Comparison of ENCODE assay signal across 26 cellular contexts in genomic region chr21:29501451-29501850, GRCh38.
DNase-seq lines count a peak whose midpoint lies in the region; ATAC-seq and TF ChIP-seq lines count a peak whose summit lies in the region.
"Had no signal": no experiment of that assay in that cellular context is flagged by ENCODE, and none has a peak within 500 bp of the region (broad histone marks: within the 10 kb centered on the region; RNA-seq: fewer than 3 reads in every experiment).

No MANE protein-coding gene starts in this region.

- H3K27ac Mint-ChIP-seq in chondrocyte (ENCODE audit: unreplicated experiment) = peak overlapping the region; percentile 94
- H3K27ac Mint-ChIP-seq: activated naive CD8-positive, alpha-beta T cell treated with anti-CD3 and anti-CD28 coated beads for 36 hours; stimulated activated naive CD8-positive, alpha-beta T cell treated with anti-CD3 and anti-CD28 coated beads, Interleukin-15, amount 100 ng/mL, for 72 hours; WTC11 had no signal

- no peaks in the 10 kb centered on the region for H3K27me3 Mint-ChIP-seq in chondrocyte (ENCODE audit: low read depth)
- H3K27me3 Mint-ChIP-seq: activated naive CD8-positive, alpha-beta T cell treated with anti-CD3 and anti-CD28 coated beads for 36 hours; stimulated activated naive CD8-positive, alpha-beta T cell treated with anti-CD3 and anti-CD28 coated beads, Interleukin-15, amount 100 ng/mL, for 72 hours had no signal

- DNase-seq in AG04449 (ENCODE audit: low read depth, low spot score) (peak; percentile 72), HCEC 1CT (peak; percentile 88), chondrocyte (ENCODE audit: low spot score) (no peak), iris pigment epithelial cell (ENCODE audit: low read depth) (peak; percentile 70), midbrain (lab: John Stamatoyannopoulos, UW) (no peak), foreskin keratinocyte (no peak), psoas muscle (no peak)
- DNase-seq: 8988T; activated CD4-positive, alpha-beta T cell treated with anti-CD3 and anti-CD28 coated beads, Interleukin-2, amount 50 U/mL, for 48 hours; activated CD8-positive, alpha-beta memory T cell treated with anti-CD3 and anti-CD28 coated beads, Interleukin-2, amount 50 U/mL, for 48 hours; activated naive CD8-positive, alpha-beta T cell treated with anti-CD3 and anti-CD28 coated beads for 36 hours; body of pancreas; dermis blood vessel endothelial cell; kidney; mammary epithelial cell; NCI-H1105 treated with DMSO at 0.1 percent for 48 hours; NCI-H2107; NCI-H446 treated with DMSO at 0.1 percent for 48 hours; OCI-M1; stimulated activated naive CD8-positive, alpha-beta T cell treated with anti-CD3 and anti-CD28 coated beads, Interleukin-15, amount 100 ng/mL, for 72 hours; T-helper 9 cell had no signal

- peaks cover 38% of the 10 kb centered on the region for H3K4me1 Mint-ChIP-seq in chondrocyte (ENCODE audit: low read depth)
- H3K4me1 Mint-ChIP-seq: stimulated activated naive CD8-positive, alpha-beta T cell treated with anti-CD3 and anti-CD28 coated beads, Interleukin-15, amount 100 ng/mL, for 72 hours; WTC11 had no signal

- intact Hi-C loops in psoas muscle (cut with DNase I) = no loop called here

- peaks cover 5% of the 10 kb centered on the region for H3K36me3 Mint-ChIP-seq in chondrocyte (ENCODE audit: low read depth)

- CTCF ChIA-PET in AG04449 (lab: Yijun Ruan, JAX) = interaction anchor here (1.0 to 4.0 kb wide), 7 partner anchors 15 to 348 kb away, joined by 3 to 16 read pairs (median 4); no protein-coding TSS in a partner anchor

- H3K9me3 Mint-ChIP-seq in chondrocyte (ENCODE audit: low read depth) = peaks cover 10% of the 10 kb centered on the region

- ATAC-seq in foreskin keratinocyte (no peak), psoas muscle (no peak), HG03457 (IDR thresholded peaks at IDR 0.05; ENCODE audit: unreplicated experiment) (no peak)
- ATAC-seq: body of pancreas; Right ventricle myocardium inferior; stimulated activated naive CD8-positive, alpha-beta T cell treated with anti-CD3 and anti-CD28 coated beads, Interleukin-15, amount 100 ng/mL, for 72 hours; WTC11 had no signal

- H3K27ac ChIP-seq in foreskin keratinocyte = no peak overlapping the region
- no peak overlapping the region for H3K27ac ChIP-seq in psoas muscle
- H3K27ac ChIP-seq: body of pancreas, C4-2B, tibial nerve had no signal

- no peaks in the 10 kb centered on the region for H3K36me3 ChIP-seq in psoas muscle (ENCODE audit: insufficient read depth in 1 of 2, low read depth in 1 of 2)

- POLR2A ChIA-PET in AG04449 (lab: Yijun Ruan, JAX) = no interaction called here

- no peaks in the 10 kb centered on the region for H3K27me3 ChIP-seq in foreskin keratinocyte
- H3K27me3 ChIP-seq in psoas muscle (ENCODE audit: insufficient read depth in 3 of 3, low read length in 2 of 3) = no peaks in the 10 kb centered on the region
- H3K27me3 ChIP-seq: body of pancreas, tibial nerve had no signal

- H3K4me1 ChIP-seq in foreskin keratinocyte (no peaks in the 10 kb centered on the region), psoas muscle (no peaks in the 10 kb centered on the region)
- H3K4me1 ChIP-seq: body of pancreas, tibial nerve had no signal

- no peak for TF ChIP-seq CTCF in AG04449 (IDR thresholded peaks at IDR 0.05; ENCODE audit: insufficient read depth, low read length, missing control alignments)
- no peak for TF ChIP-seq CTCF in chondrocyte (IDR thresholded peaks at IDR 0.05)
- TF ChIP-seq CTCF in foreskin keratinocyte (conservative IDR thresholded peaks at IDR 0.05) = no peak
- TF ChIP-seq CTCF in psoas muscle (IDR thresholded peaks at IDR 0.05) = no peak

- H3K4me3 ChIP-seq in AG04449 (ENCODE audit: low read depth, low read length) (no peak overlapping the region), psoas muscle (no peak overlapping the region)
- H3K4me3 ChIP-seq: body of pancreas, tibial nerve had no signal

- 71 to 86% (median 77%) methylated on average over 1 of the region's 1 CpG for WGBS in psoas muscle, 3 donors

- H3K4me3 Mint-ChIP-seq in chondrocyte (ENCODE audit: unreplicated experiment) = no peak overlapping the region
- H3K4me3 Mint-ChIP-seq: activated naive CD8-positive, alpha-beta T cell treated with anti-CD3 and anti-CD28 coated beads for 36 hours; stimulated activated naive CD8-positive, alpha-beta T cell treated with anti-CD3 and anti-CD28 coated beads, Interleukin-15, amount 100 ng/mL, for 72 hours; WTC11 had no signal

- no peaks in the 10 kb centered on the region for H3K9me3 ChIP-seq in psoas muscle
- H3K9me3 ChIP-seq: body of pancreas had no signal

Comparison
In these comparisons a context has a peak if more than half of its experiments do, and no peak if none do; other contexts are left out.
1. DNase-seq: peak in AG04449 (single experiment), HCEC 1CT (single experiment) and iris pigment epithelial cell (single experiment); none in chondrocyte (single experiment), midbrain (single experiment), foreskin keratinocyte (0 of 2) and psoas muscle (0 of 2).